In genomic region chr19:17777840-17778620, GRCh38 we compare ENCODE assay signal across 8 cellular contexts. TPM values are rescaled to one million over a fixed set of nuclear protein-coding genes. Genes with fewer than 3 reads are reported as not detected.
A peak's percentile ranks its signal among the peaks of the same experiment; 100 is the strongest.
DNase-seq lines count a peak whose midpoint lies in the region; ATAC-seq and TF ChIP-seq lines count a peak whose summit lies in the region.
"Had no signal": no experiment of that assay in that cellular context is flagged by ENCODE, and none has a peak within 500 bp of the region (broad histone marks: within the 10 kb centered on the region; RNA-seq: fewer than 3 reads in every experiment).

No MANE protein-coding gene starts in this region.

- TF ChIP-seq POLR2A in body of pancreas (IDR thresholded peaks at IDR 0.05): no peak

- ATAC-seq in body of pancreas (peak; percentile 31), left colon (peak; percentile 92), GM18868 (IDR thresholded peaks at IDR 0.05; ENCODE audit: unreplicated experiment) (no peak), HG03342 (IDR thresholded peaks at IDR 0.05; ENCODE audit: unreplicated experiment) (no peak)
- ATAC-seq in stimulated activated effector memory CD8-positive, alpha-beta T cell treated with anti-CD3 and anti-CD28 coated beads, Interleukin-12 subunit alpha, Interleukin-12 subunit beta, amount 100 ng/mL, for 72 hours: peak; percentile 36

- no peak overlapping the region for H2BK15ac ChIP-seq in H9 (ENCODE audit: low read depth, low read length)

- no peaks in the 10 kb centered on the region for H3K79me2 ChIP-seq in H9 (ENCODE audit: insufficient read depth, low read length)

- peaks cover 3 to 9% (median 4%) of the 10 kb centered on the region in 3 experiments; a peak in 3 of 7 replicates for H3K36me3 Mint-ChIP-seq in H9 (ENCODE audit: insufficient read depth in 1 of 3, low read depth in 3 of 3)
- peaks cover 76% of the 10 kb centered on the region for H3K36me3 Mint-ChIP-seq in stimulated activated effector memory CD8-positive, alpha-beta T cell treated with anti-CD3 and anti-CD28 coated beads, Interleukin-12 subunit alpha, Interleukin-12 subunit beta, amount 100 ng/mL, for 72 hours

- no peaks in the 10 kb centered on the region for H3K36me3 ChIP-seq in body of pancreas (replicated peaks in 1 of 2; ENCODE audit: insufficient read depth in 1 of 2, low read depth in 2 of 2)

- DNase-seq in H9 (peak; percentile 97), RKO (ENCODE audit: low spot score) (peak; percentile 79), body of pancreas (peak in 3 of 4 donors; percentile 29 to 62 (median 40)), left colon (peak; percentile 84 to 88)
- peak in 1 of 2 donors; percentile 67 for DNase-seq in stimulated activated effector memory CD8-positive, alpha-beta T cell treated with anti-CD3 and anti-CD28 coated beads, Interleukin-12 subunit alpha, Interleukin-12 subunit beta, amount 100 ng/mL, for 72 hours (ENCODE audit: low spot score in 2 of 2)

- H4K91ac ChIP-seq in H9 (ENCODE audit: insufficient read length, low read depth, low read length): no peak overlapping the region

- H3K27ac Mint-ChIP-seq in H9: peak overlapping the region in 1 of 3 experiments; percentile 18; a peak in 1 of 7 replicates
- peak overlapping the region; percentile 32 for H3K27ac Mint-ChIP-seq in stimulated activated effector memory CD8-positive, alpha-beta T cell treated with anti-CD3 and anti-CD28 coated beads, Interleukin-12 subunit alpha, Interleukin-12 subunit beta, amount 100 ng/mL, for 72 hours
- H3K27ac Mint-ChIP-seq: T-helper 1 cell treated with Interleukin-12 subunit alpha and Interleukin-12 subunit beta and Interleukin-4 antibody, amounts not matched to agents 30 μg/mL and 1 μg/mL, for 36 hours had no signal

- H3K27me3 Mint-ChIP-seq in H9 (ENCODE audit: low read depth): 0 out of 2 replicates have a peak, but pooled peaks cover 2% of the 10 kb centered on the region

- peaks cover 0 to 2% of the 10 kb centered on the region in 2 experiments; a peak in 1 of 5 replicates for H3K9me3 Mint-ChIP-seq in H9
- no peaks in the 10 kb centered on the region for H3K9me3 Mint-ChIP-seq in stimulated activated effector memory CD8-positive, alpha-beta T cell treated with anti-CD3 and anti-CD28 coated beads, Interleukin-12 subunit alpha, Interleukin-12 subunit beta, amount 100 ng/mL, for 72 hours
- H3K9me3 Mint-ChIP-seq: T-helper 1 cell treated with Interleukin-12 subunit alpha and Interleukin-12 subunit beta and Interleukin-4 antibody, amounts not matched to agents 30 μg/mL and 1 μg/mL, for 36 hours had no signal

- H3K23me2 ChIP-seq in H9 (ENCODE audit: insufficient read length, low read depth, low read length, poor library complexity, severe bottlenecking): peaks cover 13% of the 10 kb centered on the region

- no peak overlapping the region for H3T11ph ChIP-seq in H9 (ENCODE audit: low read length)

- H3K79me1 ChIP-seq in H9 (ENCODE audit: insufficient read depth, low read depth, low read length, poor library complexity, severe bottlenecking): no peaks in the 10 kb centered on the region

- no peak overlapping the region for H3K4me3 ChIP-seq in body of pancreas

- H2BK12ac ChIP-seq in H9 (ENCODE audit: insufficient read length, low read depth, low read length): no peak overlapping the region

- H3K27me3 ChIP-seq in H9 (ENCODE audit: insufficient read depth, low read length) (no peaks in the 10 kb centered on the region), body of pancreas (no peaks in the 10 kb centered on the region)

- no peaks in the 10 kb centered on the region for H3K9me3 ChIP-seq in H9 (ENCODE audit: control insufficient read depth, low read depth, low read length)
- H3K9me3 ChIP-seq in body of pancreas: no peaks in the 10 kb centered on the region

- peak overlapping the region; percentile 92 for H3K4me2 ChIP-seq in H9 (ENCODE audit: insufficient read depth, insufficient read length, low read length)

- H2BK5ac ChIP-seq in H9 (ENCODE audit: insufficient read length, low read length): no peak overlapping the region

- H3K4me3 Mint-ChIP-seq in H9: peak overlapping the region; percentile 64 to 84
- H3K4me3 Mint-ChIP-seq in stimulated activated effector memory CD8-positive, alpha-beta T cell treated with anti-CD3 and anti-CD28 coated beads, Interleukin-12 subunit alpha, Interleukin-12 subunit beta, amount 100 ng/mL, for 72 hours: no peak overlapping the region
- H3K4me3 Mint-ChIP-seq: T-helper 1 cell treated with Interleukin-12 subunit alpha and Interleukin-12 subunit beta and Interleukin-4 antibody, amounts not matched to agents 30 μg/mL and 1 μg/mL, for 36 hours had no signal

- H2BK20ac ChIP-seq in H9 (ENCODE audit: low read depth, low read length, poor library complexity, severe bottlenecking): no peak overlapping the region

- intact Hi-C loops in body of pancreas (cut with DNase I) (loop anchor here (10.0 kb wide), 1 partner anchor 163 kb away; no protein-coding TSS in a partner anchor), left colon (cut with DNase I, micrococcal nuclease) (no loop called here)

- H2AK5ac ChIP-seq in H9 (ENCODE audit: insufficient read length, low read length): no peak overlapping the region

- no peak overlapping the region for H2BK120ac ChIP-seq in H9 (ENCODE audit: low read depth, low read length, poor library complexity, severe bottlenecking)

- no peak overlapping the region for H3K9ac ChIP-seq in H9 (ENCODE audit: extremely low read depth, insufficient read length, low read length)

- no peaks in the 10 kb centered on the region for H3K4me1 ChIP-seq in H9 (ENCODE audit: insufficient read depth, low read length)
- peaks cover 6% of the 10 kb centered on the region for H3K4me1 ChIP-seq in body of pancreas

- peaks cover 2% of the 10 kb centered on the region for H4K20me1 ChIP-seq in H9 (ENCODE audit: control insufficient read depth, insufficient read depth, insufficient read length)

- no peak for TF ChIP-seq CTCF in H9 (conservative IDR thresholded peaks at IDR 0.05)
- TF ChIP-seq CTCF in body of pancreas (IDR thresholded peaks at IDR 0.05): no peak

- no CpG with 5 or more reads among the region's 25 CpGs for WGBS in H9 (ENCODE audit: extremely low coverage, insufficient read length, low lambda C conversion rate)
- 32 to 38% methylated on average over 25 of the region's 25 CpGs for WGBS in body of pancreas, 2 donors

- no peak overlapping the region for H3K27ac ChIP-seq in H9 (ENCODE audit: insufficient read length, low read depth, low read length)
- H3K27ac ChIP-seq in body of pancreas: no peak overlapping the region

- no peak overlapping the region for H3K23ac ChIP-seq in H9 (ENCODE audit: insufficient read length, low read depth, low read length)

- no peak overlapping the region for H4K5ac ChIP-seq in H9 (ENCODE audit: insufficient read length, low read depth, low read length)

- peaks cover 13 to 23% of the 10 kb centered on the region in 2 experiments for H3K4me1 Mint-ChIP-seq in H9
- peaks cover 47% of the 10 kb centered on the region for H3K4me1 Mint-ChIP-seq in stimulated activated effector memory CD8-positive, alpha-beta T cell treated with anti-CD3 and anti-CD28 coated beads, Interleukin-12 subunit alpha, Interleukin-12 subunit beta, amount 100 ng/mL, for 72 hours

- no peak overlapping the region for H3K4ac ChIP-seq in H9 (ENCODE audit: low read depth, low read length)

- no peak overlapping the region for H4K8ac ChIP-seq in H9 (replicated peaks; ENCODE audit: insufficient read length, low read depth, low read length)

- peak overlapping the region; percentile 66 for H3K18ac ChIP-seq in H9 (ENCODE audit: insufficient read length, low read depth, low read length)

- H3K14ac ChIP-seq in H9 (ENCODE audit: insufficient read depth, low read length): no peak overlapping the region; the same call in 1 of the 2 replicates

- no peak overlapping the region for H2AFZ ChIP-seq in H9 (ENCODE audit: low read length)

- no peak overlapping the region for H3K56ac ChIP-seq in H9 (ENCODE audit: insufficient read length, low read depth, low read length)

RNA-seq across cellular contexts. Expression of gene B3GNT3, which starts 16.9 kb away (rescaled TPM):
- total RNA-seq in H9 (2021) (0.96 and 1.0 TPM in 2 replicates), body of pancreas (1 to 10 TPM; 2.0 to 6.0 TPM), left colon (100 to 1,000 TPM; 152 to 240 TPM)

RNA-seq across cellular contexts. Expression of gene FCHO1, which starts 26.8 kb away (rescaled TPM):
- total RNA-seq in H9 (2021) (13.1 and 13.7 TPM in 2 replicates), body of pancreas (1 to 10 TPM in 1 of 2 donors, not detected in 1; 1.6 TPM), left colon (1 to 10 TPM; 3.0 to 3.1 TPM)

RNA-seq across cellular contexts. Expression of gene INSL3, which starts 43.3 kb away (rescaled TPM):
- total RNA-seq in H9 (2021): 0.61 and 0.63 TPM in 2 replicates
- total RNA-seq in body of pancreas: not detected
- total RNA-seq in left colon: not detected

RNA-seq across cellular contexts. Expression of gene MAP1S, which starts 58.8 kb away (rescaled TPM):
- total RNA-seq in H9 (2021) (158 and 160 TPM in 2 replicates), body of pancreas (10 to 100 TPM; 37.1 to 53.4 TPM), left colon (10 to 100 TPM; 39.9 to 43.5 TPM)

Comparison
In these comparisons a context has a peak if more than half of its experiments do, and no peak if none do; other contexts are left out.
1. ATAC-seq: peak in body of pancreas (single experiment), left colon (single experiment) and stimulated activated effector memory CD8-positive, alpha-beta T cell treated with anti-CD3 and anti-CD28 coated beads, Interleukin-12 subunit alpha, Interleukin-12 subunit beta, amount 100 ng/mL, for 72 hours (single experiment); none in GM18868 (single experiment) and HG03342 (single experiment).
2. RNA of gene B3GNT3, which starts 16.9 kb away (total RNA-seq): 152 to 240 TPM in left colon; 2.0 to 6.0 TPM in body of pancreas and 0.96 to 1.0 TPM in H9; every median in the first group is over 10 times any median in the second.